In genomic region chr10:112956631-112957350, GRCh38 we compare ENCODE assay signal across 12 cellular contexts. TPM values are rescaled to one million over a fixed set of nuclear protein-coding genes. Genes with fewer than 3 reads are reported as not detected.
DNase-seq lines count a peak whose midpoint lies in the region; ATAC-seq and TF ChIP-seq lines count a peak whose summit lies in the region.
"Had no signal": no experiment of that assay in that cellular context is flagged by ENCODE, and none has a peak within 500 bp of the region (broad histone marks: within the 10 kb centered on the region; RNA-seq: fewer than 3 reads in every experiment).

No MANE protein-coding gene starts in this region.

- no peak overlapping the region for H3K27ac Mint-ChIP-seq in activated naive CD4-positive, alpha-beta T cell treated with anti-CD3 and anti-CD28 coated beads, Interleukin-2, amount 50 U/mL, for 72 hours
- H3K27ac Mint-ChIP-seq: stimulated activated effector memory CD8-positive, alpha-beta T cell treated with anti-CD3 and anti-CD28 coated beads, Interleukin-12 subunit alpha, Interleukin-12 subunit beta, amount 100 ng/mL, for 72 hours had no signal

- no peak for TF ChIP-seq EP300 in stomach (IDR thresholded peaks at IDR 0.05)

- ATAC-seq in activated naive CD4-positive, alpha-beta T cell treated with anti-CD3 and anti-CD28 coated beads, Interleukin-2, amount 50 U/mL, for 72 hours, result no peak
- ATAC-seq: stimulated activated effector memory CD8-positive, alpha-beta T cell treated with anti-CD3 and anti-CD28 coated beads, Interleukin-12 subunit alpha, Interleukin-12 subunit beta, amount 100 ng/mL, for 72 hours had no signal

- peak overlapping the region; percentile 99 for H3K27ac ChIP-seq in SJCRH30
- H3K27ac ChIP-seq in stomach, result peak overlapping the region in 4 of 5 donors; percentile 25 to 96 (median 94)
- H3K27ac ChIP-seq in adrenal gland, result peak overlapping the region in 2 of 5 donors; percentile 19 to 29

- DNase-seq in HFF-Myc (ENCODE audit: extremely low read depth, low read depth) (no peak), SJCRH30 (peak; percentile 70 to 76), iPS-NIHi11 (ENCODE audit: low spot score) (peak; percentile 26), stomach (no peak), adrenal gland (no peak), activated gamma-delta T cell (lab: John Stamatoyannopoulos, UW) (no peak)
- no peak for DNase-seq in activated naive CD4-positive, alpha-beta T cell treated with anti-CD3 and anti-CD28 coated beads, Interleukin-2, amount 50 U/mL, for 72 hours (ENCODE audit: low spot score in 2 of 2)
- DNase-seq: activated CD4-positive, alpha-beta T cell treated with anti-CD3 and anti-CD28 coated beads, Interleukin-2, amount 50 U/mL, for 4 hours; erythroblast; SHP77; spleen had no signal

- no peak for TF ChIP-seq POLR2A in stomach (IDR thresholded peaks at IDR 0.05)
- no peak for TF ChIP-seq POLR2A in adrenal gland (IDR thresholded peaks at IDR 0.05)

- H3K36me3 ChIP-seq in SJCRH30 (peaks cover 18% of the 10 kb centered on the region), stomach (peaks cover 0 to 4% (median 0%) of the 10 kb centered on the region in 4 donors), adrenal gland (replicated peaks in 1 of 2) (no peaks in the 10 kb centered on the region)
- H3K36me3 ChIP-seq: spleen had no signal

- peaks cover 6 to 12% of the 10 kb centered on the region in 2 donors for H3K36me3 Mint-ChIP-seq in activated naive CD4-positive, alpha-beta T cell treated with anti-CD3 and anti-CD28 coated beads, Interleukin-2, amount 50 U/mL, for 72 hours
- H3K36me3 Mint-ChIP-seq: stimulated activated effector memory CD8-positive, alpha-beta T cell treated with anti-CD3 and anti-CD28 coated beads, Interleukin-12 subunit alpha, Interleukin-12 subunit beta, amount 100 ng/mL, for 72 hours had no signal

- TF ChIP-seq CTCF in HFF-Myc (IDR thresholded peaks at IDR 0.05; ENCODE audit: low read depth, low read length, missing control alignments) (no peak), stomach (IDR thresholded peaks at IDR 0.05) (no peak), adrenal gland (IDR thresholded peaks at IDR 0.05) (no peak)

- H3K4me1 ChIP-seq in SJCRH30 (peaks cover 64% of the 10 kb centered on the region), stomach (peaks cover 19 to 97% (median 61%) of the 10 kb centered on the region in 4 donors), adrenal gland (replicated peaks in 1 of 2) (peaks cover 25 to 37% of the 10 kb centered on the region in 2 donors)

- H3K4me3 ChIP-seq in HFF-Myc (replicated peaks; ENCODE audit: low read depth, low read length) (peak overlapping the region; percentile 21), SJCRH30 (peak overlapping the region; percentile 15), stomach (peak overlapping the region in 1 of 4 donors; percentile 72), adrenal gland (no peak overlapping the region)

- no peaks in the 10 kb centered on the region for H3K27me3 ChIP-seq in SJCRH30
- H3K27me3 ChIP-seq in stomach, result no peaks in the 10 kb centered on the region
- H3K27me3 ChIP-seq in adrenal gland, result no peaks in the 10 kb centered on the region

- no peaks in the 10 kb centered on the region for H3K9me3 Mint-ChIP-seq in activated naive CD4-positive, alpha-beta T cell treated with anti-CD3 and anti-CD28 coated beads, Interleukin-2, amount 50 U/mL, for 72 hours
- H3K9me3 Mint-ChIP-seq: stimulated activated effector memory CD8-positive, alpha-beta T cell treated with anti-CD3 and anti-CD28 coated beads, Interleukin-12 subunit alpha, Interleukin-12 subunit beta, amount 100 ng/mL, for 72 hours had no signal

- H3K9me3 ChIP-seq in SJCRH30 (replicated peaks), result no peaks in the 10 kb centered on the region
- H3K9me3 ChIP-seq in stomach, result no peaks in the 10 kb centered on the region
- H3K9me3 ChIP-seq in adrenal gland (replicated peaks in 1 of 3), result no peaks in the 10 kb centered on the region
- H3K9me3 ChIP-seq: spleen had no signal

- intact Hi-C loops in stomach (cut with DNase I; ENCODE audit: low total_unique reads), result no loop called here
- intact Hi-C loops in adrenal gland (cut with DNase I), result loop anchor here in 1 of 2 donors (2.0 kb wide), 1 partner anchor 34 kb away; no protein-coding TSS in a partner anchor

- WGBS in stomach, 5 donors, result 26 to 39% (median 33%) methylated on average over 10 of the region's 10 CpGs
- 65 to 77% (median 71%) methylated on average over 10 of the region's 10 CpGs for WGBS in adrenal gland, 4 donors

RNA-seq across cellular contexts. Expression of gene TCF7L2, which starts 6.7 kb away (rescaled TPM):
- 19.4 and 22.1 TPM in 2 replicates for total RNA-seq in SJCRH30 (2014; rRNA removed; shearing (Covaris generic))
- total RNA-seq in stomach (100 to 1,000 TPM in 2 of 5 donors, 10 to 100 TPM in 3; 34.1 to 179 (median 89.9) TPM), adrenal gland (10 to 100 TPM in 7 of 8 donors, 1 to 10 TPM in 1; 8.7 to 24.7 (median 14.8) TPM)
- polyA plus RNA-seq in stomach (10 to 100 TPM in 1 of 3 donors, 1 to 10 TPM in 2; 6.7 to 11.5 (median 9.2) TPM), adrenal gland (10 to 100 TPM; 10.5 to 23.2 (median 18.6) TPM)
- total RNA-seq in activated naive CD4-positive, alpha-beta T cell treated with anti-CD3 and anti-CD28 coated beads, Interleukin-2, amount 50 U/mL, for 72 hours, result 1 to 10 TPM; 3.0 to 3.1 TPM

Comparison
In these comparisons a context has a peak if more than half of its experiments do, and no peak if none do; other contexts are left out.
1. DNase-seq: peak in SJCRH30 (2 of 2) and iPS-NIHi11 (single experiment); none in HFF-Myc (single experiment), stomach (single experiment), activated naive CD4-positive, alpha-beta T cell treated with anti-CD3 and anti-CD28 coated beads, Interleukin-2, amount 50 U/mL, for 72 hours (0 of 2), adrenal gland (0 of 7) and activated gamma-delta T cell (single experiment).
2. H3K4me3 ChIP-seq: peak in HFF-Myc (single experiment) and SJCRH30 (single experiment); none in adrenal gland (0 of 4).